In genomic region chr4:165293927-165294649, GRCh38 we compare ENCODE assay signal across 2 cellular contexts.
TF ChIP-seq lines count a peak whose summit lies in the region.

No MANE protein-coding gene starts in this region.

TF ChIP-seq in HepG2, 621 proteins besides CTCF, POLR2A, EP300 and RAD21:
- 0 out of 2 replicates have a peak, but pooled peaks have one; percentile 30 for TF ChIP-seq ATF7 (IDR thresholded peaks at IDR 0.05)
- TF ChIP-seq ATF7 (CRISPR knock-in tag; IDR thresholded peaks at IDR 0.05) = no peak
- no peak for TF ChIP-seq DMTF1 (CRISPR knock-in tag; IDR thresholded peaks at IDR 0.05)

TF ChIP-seq in WTC11, 78 proteins besides CTCF, POLR2A, EP300 and RAD21:
- TF ChIP-seq, protein P1, sequence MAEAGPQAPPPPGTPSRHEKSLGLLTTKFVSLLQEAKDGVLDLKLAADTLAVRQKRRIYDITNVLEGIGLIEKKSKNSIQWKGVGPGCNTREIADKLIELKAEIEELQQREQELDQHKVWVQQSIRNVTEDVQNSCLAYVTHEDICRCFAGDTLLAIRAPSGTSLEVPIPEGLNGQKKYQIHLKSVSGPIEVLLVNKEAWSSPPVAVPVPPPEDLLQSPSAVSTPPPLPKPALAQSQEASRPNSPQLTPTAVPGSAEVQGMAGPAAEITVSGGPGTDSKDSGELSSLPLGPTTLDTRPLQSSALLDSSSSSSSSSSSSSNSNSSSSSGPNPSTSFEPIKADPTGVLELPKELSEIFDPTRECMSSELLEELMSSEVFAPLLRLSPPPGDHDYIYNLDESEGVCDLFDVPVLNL (CRISPR knock-in tag; IDR thresholded peaks at IDR 0.05; ENCODE audit: borderline replicate concordance, low read depth) = no peak
- TF ChIP-seq, protein P2, sequence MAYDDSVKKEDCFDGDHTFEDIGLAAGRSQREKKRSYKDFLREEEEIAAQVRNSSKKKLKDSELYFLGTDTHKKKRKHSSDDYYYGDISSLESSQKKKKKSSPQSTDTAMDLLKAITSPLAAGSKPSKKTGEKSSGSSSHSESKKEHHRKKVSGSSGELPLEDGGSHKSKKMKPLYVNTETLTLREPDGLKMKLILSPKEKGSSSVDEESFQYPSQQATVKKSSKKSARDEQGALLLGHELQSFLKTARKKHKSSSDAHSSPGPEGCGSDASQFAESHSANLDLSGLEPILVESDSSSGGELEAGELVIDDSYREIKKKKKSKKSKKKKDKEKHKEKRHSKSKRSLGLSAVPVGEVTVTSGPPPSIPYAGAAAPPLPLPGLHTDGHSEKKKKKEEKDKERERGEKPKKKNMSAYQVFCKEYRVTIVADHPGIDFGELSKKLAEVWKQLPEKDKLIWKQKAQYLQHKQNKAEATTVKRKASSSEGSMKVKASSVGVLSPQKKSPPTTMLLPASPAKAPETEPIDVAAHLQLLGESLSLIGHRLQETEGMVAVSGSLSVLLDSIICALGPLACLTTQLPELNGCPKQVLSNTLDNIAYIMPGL (CRISPR knock-in tag; IDR thresholded peaks at IDR 0.05) = no peak
- TF ChIP-seq ETV6 (CRISPR knock-in tag; IDR thresholded peaks at IDR 0.05) (no peak), ZNF138 (CRISPR knock-in tag; conservative IDR thresholded peaks at IDR 0.05) (no peak), NR3C1 (CRISPR knock-in tag; conservative IDR thresholded peaks at IDR 0.05; ENCODE audit: low read depth) (no peak), FOXK1 (CRISPR knock-in tag; IDR thresholded peaks at IDR 0.05) (no peak), TEAD4 (CRISPR knock-in tag; IDR thresholded peaks at IDR 0.05) (no peak), HMGA2 (CRISPR knock-in tag; IDR thresholded peaks at IDR 0.05) (no peak), ZNF232 (CRISPR knock-in tag; IDR thresholded peaks at IDR 0.05) (no peak), ZNF416 (CRISPR knock-in tag; IDR thresholded peaks at IDR 0.05) (no peak), ATF3 (CRISPR knock-in tag; conservative IDR thresholded peaks at IDR 0.05) (no peak), KAT7 (CRISPR knock-in tag; IDR thresholded peaks at IDR 0.05; ENCODE audit: borderline replicate concordance) (no peak), ZNF121 (CRISPR knock-in tag; IDR thresholded peaks at IDR 0.05) (no peak), NFE2L1 (CRISPR knock-in tag; IDR thresholded peaks at IDR 0.05) (no peak), TCF7 (CRISPR knock-in tag; IDR thresholded peaks at IDR 0.05; ENCODE audit: low read depth) (no peak), FOXJ3 (CRISPR knock-in tag; IDR thresholded peaks at IDR 0.05; ENCODE audit: borderline replicate concordance) (no peak)
- TF ChIP-seq, protein P3, sequence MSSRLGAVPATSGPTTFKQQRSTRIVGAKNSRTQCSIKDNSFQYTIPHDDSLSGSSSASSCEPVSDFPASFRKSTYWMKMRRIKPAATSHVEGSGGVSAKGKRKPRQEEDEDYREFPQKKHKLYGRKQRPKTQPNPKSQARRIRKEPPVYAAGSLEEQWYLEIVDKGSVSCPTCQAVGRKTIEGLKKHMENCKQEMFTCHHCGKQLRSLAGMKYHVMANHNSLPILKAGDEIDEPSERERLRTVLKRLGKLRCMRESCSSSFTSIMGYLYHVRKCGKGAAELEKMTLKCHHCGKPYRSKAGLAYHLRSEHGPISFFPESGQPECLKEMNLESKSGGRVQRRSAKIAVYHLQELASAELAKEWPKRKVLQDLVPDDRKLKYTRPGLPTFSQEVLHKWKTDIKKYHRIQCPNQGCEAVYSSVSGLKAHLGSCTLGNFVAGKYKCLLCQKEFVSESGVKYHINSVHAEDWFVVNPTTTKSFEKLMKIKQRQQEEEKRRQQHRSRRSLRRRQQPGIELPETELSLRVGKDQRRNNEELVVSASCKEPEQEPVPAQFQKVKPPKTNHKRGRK (CRISPR knock-in tag; IDR thresholded peaks at IDR 0.05; ENCODE audit: borderline replicate concordance) = no peak
- TF ChIP-seq, protein P4, sequence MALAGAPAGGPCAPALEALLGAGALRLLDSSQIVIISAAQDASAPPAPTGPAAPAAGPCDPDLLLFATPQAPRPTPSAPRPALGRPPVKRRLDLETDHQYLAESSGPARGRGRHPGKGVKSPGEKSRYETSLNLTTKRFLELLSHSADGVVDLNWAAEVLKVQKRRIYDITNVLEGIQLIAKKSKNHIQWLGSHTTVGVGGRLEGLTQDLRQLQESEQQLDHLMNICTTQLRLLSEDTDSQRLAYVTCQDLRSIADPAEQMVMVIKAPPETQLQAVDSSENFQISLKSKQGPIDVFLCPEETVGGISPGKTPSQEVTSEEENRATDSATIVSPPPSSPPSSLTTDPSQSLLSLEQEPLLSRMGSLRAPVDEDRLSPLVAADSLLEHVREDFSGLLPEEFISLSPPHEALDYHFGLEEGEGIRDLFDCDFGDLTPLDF (CRISPR knock-in tag; IDR thresholded peaks at IDR 0.05) = no peak
- TF ChIP-seq, protein P5, sequence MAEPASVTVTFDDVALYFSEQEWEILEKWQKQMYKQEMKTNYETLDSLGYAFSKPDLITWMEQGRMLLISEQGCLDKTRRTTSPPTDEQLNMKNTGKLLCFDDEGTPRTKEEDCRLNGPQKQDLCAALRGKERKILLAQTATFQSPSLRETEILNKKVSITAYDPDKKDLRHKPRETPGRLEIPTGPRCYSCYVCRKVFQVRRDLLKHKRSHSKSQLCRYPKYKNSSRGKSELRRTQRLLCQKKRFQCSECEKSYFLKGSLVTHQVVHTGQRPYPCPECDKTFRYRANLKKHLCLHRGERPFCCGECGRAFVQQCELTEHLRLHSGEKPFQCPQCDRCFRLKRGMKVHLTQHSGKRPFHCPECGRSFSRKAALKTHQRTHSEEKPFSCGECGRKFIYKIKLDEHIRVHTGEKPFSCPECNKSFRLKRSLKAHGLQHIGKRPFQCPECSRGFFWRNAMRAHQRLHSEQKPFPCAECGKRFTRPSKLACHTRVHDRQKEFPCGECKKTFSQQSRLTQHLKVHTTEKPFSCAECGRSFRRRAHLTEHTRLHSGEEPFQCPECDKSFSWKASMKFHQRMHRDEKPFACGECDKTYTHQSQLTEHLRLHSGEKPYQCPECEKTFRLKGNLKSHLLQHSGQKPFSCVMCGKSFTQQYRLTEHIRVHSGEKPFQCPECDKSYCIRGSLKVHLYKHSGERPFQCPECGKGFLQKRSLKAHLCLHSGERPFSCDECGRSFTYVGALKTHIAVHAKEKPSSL (CRISPR knock-in tag; conservative IDR thresholded peaks at IDR 0.05) = no peak
